In the genomic region with DNA sequence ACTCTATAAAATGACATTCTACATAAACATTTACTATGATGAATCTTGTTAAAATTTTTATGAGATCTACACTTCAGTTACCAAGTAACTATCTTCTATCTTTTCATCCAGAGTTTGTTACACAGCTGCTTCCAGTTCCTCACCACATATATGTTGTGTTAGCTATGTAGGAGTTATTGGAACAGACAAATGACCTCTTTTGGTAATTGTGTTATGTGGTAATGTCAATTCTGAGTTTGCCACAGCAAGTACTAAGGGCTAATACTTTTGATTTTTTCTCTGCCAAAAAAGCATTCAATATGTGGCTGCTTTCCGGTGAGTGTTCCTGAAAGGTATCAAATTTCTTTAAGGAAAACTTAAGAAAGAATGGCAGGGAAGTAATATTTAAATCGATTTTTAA, we compare ENCODE assay signal across 18 cellular contexts.
DNase-seq lines count a peak whose midpoint lies in the region; ATAC-seq, FAIRE-seq and TF ChIP-seq lines count a peak whose summit lies in the region.
"Had no signal": no experiment of that assay in that cellular context is flagged by ENCODE, and none has a peak within 500 bp of the region (broad histone marks: within the 10 kb centered on the region; RNA-seq: fewer than 3 reads in every experiment).

No MANE protein-coding gene starts in this region.

- intact Hi-C loops in endothelial cell of umbilical vein (cut with micrococcal nuclease) = loop anchor here (5.0 kb wide), 1 partner anchor 82 kb away; no protein-coding TSS in a partner anchor
- intact Hi-C loops in ascending aorta (cut with DNase I) = no loop called here

- DNase-seq in NCI-H69 (lab: John Stamatoyannopoulos, UW) (peak; percentile 9), endothelial cell of umbilical vein (ENCODE audit: low read depth, low spot score) (peak; percentile 38), mesothelial cell of epicardium (ENCODE audit: low spot score in 2 of 2, unreplicated experiment in 2 of 2) (no peak), ascending aorta (ENCODE audit: low spot score in 2 of 2) (no peak), NCI-H1930 (lab: John Stamatoyannopoulos, UW) (no peak)
- no peak for DNase-seq in activated CD8-positive, alpha-beta memory T cell treated with anti-CD3 and anti-CD28 coated beads, Interleukin-2, amount 10 ng/mL, durations not matched to agents 7 days and 5 days
- DNase-seq in activated CD4-positive, alpha-beta T cell treated with anti-CD3 and anti-CD28 coated beads, Interleukin-2, amount 50 U/mL, for 1 hour = no peak
- DNase-seq: ACHN, DMS79 treated with DMSO at 0.1 percent for 48 hours, HFFc6, NCI-H1048, NCI-H1436 treated with DMSO at 0.1 percent for 48 hours, Right ventricle myocardium superior had no signal

- H3K9me1 ChIP-seq in endothelial cell of umbilical vein (replicated peaks; ENCODE audit: control insufficient read depth, extremely low read depth, insufficient read depth, low read length) = no peaks in the 10 kb centered on the region

- dilution Hi-C loops in endothelial cell of umbilical vein (cut with MboI; ENCODE audit: extremely low pct_ligation_motif_present, low sequenced_read_pairs) = no loop called here

- H3K36me3 ChIP-seq in endothelial cell of umbilical vein (ENCODE audit: control insufficient read depth in 2 of 2, extremely low read depth in 1 of 2, insufficient read depth in 2 of 2, low read length in 2 of 2) (no peaks in the 10 kb centered on the region), ascending aorta (no peaks in the 10 kb centered on the region)

- H2AFZ ChIP-seq in endothelial cell of umbilical vein (ENCODE audit: low read depth, low read length) = peak overlapping the region; percentile 68

- no peak overlapping the region for H3K4me3 ChIP-seq in endothelial cell of umbilical vein (replicated peaks in 1 of 3; ENCODE audit: insufficient read depth in 1 of 3, low read depth in 1 of 3, low read length in 3 of 3)
- H3K4me3 ChIP-seq in ascending aorta = no peak overlapping the region
- H3K4me3 ChIP-seq: SK-N-MC had no signal

- H3K27ac ChIP-seq in VCaP = peak overlapping the region; percentile 26; the same call in 1 of the 2 replicates
- H3K27ac ChIP-seq in endothelial cell of umbilical vein (ENCODE audit: insufficient read depth, low read depth, low read length) = peak overlapping the region; percentile 48
- H3K27ac ChIP-seq in ascending aorta = no peak overlapping the region
- H3K27ac ChIP-seq: KMS-11, SK-N-MC had no signal

- TF ChIP-seq POLR2A in endothelial cell of umbilical vein (IDR thresholded peaks at IDR 0.05; ENCODE audit: low read depth, low read length) = no peak

- ATAC-seq in activated CD8-positive, alpha-beta memory T cell treated with anti-CD3 and anti-CD28 coated beads, Interleukin-2, amount 10 ng/mL, durations not matched to agents 7 days and 5 days = no peak

- no peak overlapping the region for H3K4me3 Mint-ChIP-seq in mesothelial cell of epicardium
- no peak overlapping the region for H3K4me3 Mint-ChIP-seq in activated CD8-positive, alpha-beta memory T cell treated with anti-CD3 and anti-CD28 coated beads, Interleukin-2, amount 10 ng/mL, durations not matched to agents 7 days and 5 days
- H3K4me3 Mint-ChIP-seq: CD14-positive monocyte, HFFc6 had no signal

- H3K27ac Mint-ChIP-seq in mesothelial cell of epicardium = peak overlapping the region; percentile 69
- H3K27ac Mint-ChIP-seq in activated CD8-positive, alpha-beta memory T cell treated with anti-CD3 and anti-CD28 coated beads, Interleukin-2, amount 10 ng/mL, durations not matched to agents 7 days and 5 days = no peak overlapping the region
- H3K27ac Mint-ChIP-seq: CD14-positive monocyte, HFFc6 had no signal

- TF ChIP-seq CTCF in VCaP (conservative IDR thresholded peaks at IDR 0.05) (no peak), endothelial cell of umbilical vein (IDR thresholded peaks at IDR 0.05; ENCODE audit: extremely low read depth in 1 of 2, insufficient read depth in 1 of 2, low read depth in 1 of 2, low read length in 2 of 2) (no peak), mesothelial cell of epicardium (IDR thresholded peaks at IDR 0.05; ENCODE audit: unreplicated experiment) (no peak), ascending aorta (IDR thresholded peaks at IDR 0.05) (no peak)

- no peak overlapping the region for H3K9ac ChIP-seq in endothelial cell of umbilical vein (replicated peaks; ENCODE audit: extremely low read depth, insufficient read depth, low read length)
- H3K9ac ChIP-seq: KMS-11 had no signal

- H3K4me2 ChIP-seq in endothelial cell of umbilical vein (ENCODE audit: insufficient read depth, low read length) = peak overlapping the region; percentile 82
- H3K4me2 ChIP-seq: KMS-11 had no signal

- H3K27me3 ChIP-seq in endothelial cell of umbilical vein (ENCODE audit: control insufficient read depth in 2 of 2, insufficient read depth in 2 of 2, low read length in 2 of 2) = no peaks in the 10 kb centered on the region
- H3K27me3 ChIP-seq in ascending aorta = no peaks in the 10 kb centered on the region

- H3K27me3 Mint-ChIP-seq in mesothelial cell of epicardium (ENCODE audit: low read depth) = no peaks in the 10 kb centered on the region
- H3K27me3 Mint-ChIP-seq in activated CD8-positive, alpha-beta memory T cell treated with anti-CD3 and anti-CD28 coated beads, Interleukin-2, amount 10 ng/mL, durations not matched to agents 7 days and 5 days = no peaks in the 10 kb centered on the region

- peaks cover 13% of the 10 kb centered on the region for H3K36me3 Mint-ChIP-seq in mesothelial cell of epicardium
- no peaks in the 10 kb centered on the region for H3K36me3 Mint-ChIP-seq in activated CD8-positive, alpha-beta memory T cell treated with anti-CD3 and anti-CD28 coated beads, Interleukin-2, amount 10 ng/mL, durations not matched to agents 7 days and 5 days
- H3K36me3 Mint-ChIP-seq: CD14-positive monocyte had no signal

- H3K9me3 Mint-ChIP-seq in mesothelial cell of epicardium = peaks cover 16% of the 10 kb centered on the region
- peaks cover 3% of the 10 kb centered on the region for H3K9me3 Mint-ChIP-seq in activated CD8-positive, alpha-beta memory T cell treated with anti-CD3 and anti-CD28 coated beads, Interleukin-2, amount 10 ng/mL, durations not matched to agents 7 days and 5 days (ENCODE audit: low read depth)
- H3K9me3 Mint-ChIP-seq: CD14-positive monocyte had no signal

- no TSS peak for BruUV-seq in endothelial cell of umbilical vein (replicated peaks; lab: Mats Ljungman, UMichigan)

- H4K20me1 ChIP-seq in endothelial cell of umbilical vein (replicated peaks; ENCODE audit: control insufficient read depth, extremely low read depth, insufficient read depth, low read length) = no peaks in the 10 kb centered on the region

- CTCF ChIA-PET in endothelial cell of umbilical vein (lab: Charles Lee) = interaction anchor here (0.9 kb wide), 1 partner anchor 25 kb away, joined by 3 read pairs; no protein-coding TSS in a partner anchor
- CTCF ChIA-PET in activated CD8-positive, alpha-beta memory T cell treated with anti-CD3 and anti-CD28 coated beads, Interleukin-2, amount 10 ng/mL, durations not matched to agents 7 days and 5 days (lab: Charles Lee) = no interaction called here

- POLR2A ChIA-PET in endothelial cell of umbilical vein (lab: Charles Lee) = no interaction called here

- peaks cover 18% of the 10 kb centered on the region for H3K4me1 ChIP-seq in endothelial cell of umbilical vein (ENCODE audit: control insufficient read depth, extremely low read depth, insufficient read depth, low read length)
- H3K4me1 ChIP-seq in ascending aorta = no peaks in the 10 kb centered on the region

- no peak for FAIRE-seq in endothelial cell of umbilical vein (lab: Jason Lieb, UNC)
- FAIRE-seq: H54 had no signal

- H3K79me2 ChIP-seq in endothelial cell of umbilical vein (ENCODE audit: control insufficient read depth, insufficient read depth, low read length) = no peaks in the 10 kb centered on the region

- H3K4me1 Mint-ChIP-seq in mesothelial cell of epicardium = peaks cover 49% of the 10 kb centered on the region
- H3K4me1 Mint-ChIP-seq in activated CD8-positive, alpha-beta memory T cell treated with anti-CD3 and anti-CD28 coated beads, Interleukin-2, amount 10 ng/mL, durations not matched to agents 7 days and 5 days = no peaks in the 10 kb centered on the region
- H3K4me1 Mint-ChIP-seq: CD14-positive monocyte had no signal

- H3K9me3 ChIP-seq in endothelial cell of umbilical vein (replicated peaks; ENCODE audit: control insufficient read depth, insufficient read depth, low read length) = no peaks in the 10 kb centered on the region
- no peaks in the 10 kb centered on the region for H3K9me3 ChIP-seq in ascending aorta

TF ChIP-seq in endothelial cell of umbilical vein, 7 proteins besides CTCF, POLR2A, EP300 and RAD21:
- TF ChIP-seq MYC (IDR thresholded peaks at IDR 0.05; ENCODE audit: low read depth, low read length) (no peak), FOS (IDR thresholded peaks at IDR 0.05; ENCODE audit: borderline replicate concordance, insufficient read depth, low read length) (no peak), EZH2 (IDR thresholded peaks at IDR 0.05; ENCODE audit: borderline replicate concordance, low read depth, low read length, severe bottlenecking) (no peak), GATA2 (IDR thresholded peaks at IDR 0.05; ENCODE audit: insufficient read depth, insufficient read length, low read depth, low read length) (no peak), JUN (IDR thresholded peaks at IDR 0.05; ENCODE audit: borderline replicate concordance, insufficient read depth, insufficient read length, low read depth) (no peak), POLR2AphosphoS5 (IDR thresholded peaks at IDR 0.05; ENCODE audit: insufficient read depth, low read depth, low read length) (no peak)
- TF ChIP-seq, protein P1, sequence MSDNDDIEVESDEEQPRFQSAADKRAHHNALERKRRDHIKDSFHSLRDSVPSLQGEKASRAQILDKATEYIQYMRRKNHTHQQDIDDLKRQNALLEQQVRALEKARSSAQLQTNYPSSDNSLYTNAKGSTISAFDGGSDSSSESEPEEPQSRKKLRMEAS (IDR thresholded peaks at IDR 0.05; ENCODE audit: insufficient read depth, insufficient read length) = no peak

Comparison
In these comparisons a context has a peak if more than half of its experiments do, and no peak if none do; other contexts are left out.
1. DNase-seq: peak in NCI-H69 (single experiment) and endothelial cell of umbilical vein (single experiment); none in mesothelial cell of epicardium (0 of 2), activated CD8-positive, alpha-beta memory T cell treated with anti-CD3 and anti-CD28 coated beads, Interleukin-2, amount 10 ng/mL, durations not matched to agents 7 days and 5 days (single experiment), ascending aorta (0 of 2), NCI-H1930 (0 of 2) and activated CD4-positive, alpha-beta T cell treated with anti-CD3 and anti-CD28 coated beads, Interleukin-2, amount 50 U/mL, for 1 hour (single experiment).
2. H3K27ac ChIP-seq: peak in VCaP (single experiment) and endothelial cell of umbilical vein (single experiment); none in ascending aorta (0 of 2).